Comparison of ENCODE assay signal across 18 cellular contexts in the genomic region with DNA sequence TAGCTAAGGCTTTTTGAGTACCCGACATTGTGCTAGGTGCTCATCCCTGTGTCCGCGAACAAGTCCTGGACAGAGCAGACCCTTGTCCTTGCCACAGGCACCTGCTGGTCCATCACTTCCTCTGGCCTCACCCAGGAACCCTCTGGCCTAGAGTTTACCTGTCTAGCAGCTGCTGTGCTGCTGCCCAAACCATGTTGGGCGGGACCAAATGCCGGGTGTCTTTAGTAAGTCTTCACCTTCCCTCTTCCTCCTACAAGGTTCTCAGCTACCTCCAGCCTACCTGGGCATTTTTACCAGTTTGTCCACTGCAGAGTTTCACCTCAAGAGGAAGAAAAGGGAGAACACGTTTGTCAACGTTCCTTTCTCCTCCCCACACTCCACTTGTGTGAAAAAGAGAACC.
"Had no signal": no experiment of that assay in that cellular context is flagged by ENCODE, and none has a peak within 500 bp of the region (broad histone marks: within the 10 kb centered on the region; RNA-seq: fewer than 3 reads in every experiment).

No MANE protein-coding gene starts in this region.

- DNase-seq: activated B cell treated with CpG ODN at 0.5 μM for 24 hours; activated CD4-positive, alpha-beta T cell treated with anti-CD3 and anti-CD28 coated beads for 48 hours; activated CD8-positive, alpha-beta memory T cell treated with anti-CD3 and anti-CD28 coated beads, Interleukin-2, amount 50 U/mL, for 4 hours; activated CD8-positive, alpha-beta T cell treated with anti-CD3 and anti-CD28 coated beads, Interleukin-2, amount 10 ng/mL, durations not matched to agents 7 days and 5 days; activated gamma-delta T cell treated with Interleukin-2 at 50 U/mL for 16 hours; activated naive CD8-positive, alpha-beta T cell treated with anti-CD3 and anti-CD28 coated beads for 36 hours; activated T-cell treated with anti-CD3 and anti-CD28 coated beads, Interleukin-2, amount 50 U/mL, for 72 hours; central memory CD4-positive, alpha-beta T cell; effector CD4-positive, alpha-beta T cell; left ventricle myocardium inferior; naive thymus-derived CD8-positive, alpha-beta T cell; stimulated activated CD4-positive, alpha-beta T cell treated with anti-CD3 and anti-CD28 coated beads, Interleukin-2, amount 100 ng/mL, for 48 hours; stimulated activated naive CD4-positive, alpha-beta T cell; T-helper 2 cell had no signal

- H3K4me1 Mint-ChIP-seq: brain had no signal

- H3K36me3 ChIP-seq: gastroesophageal sphincter, left ventricle myocardium inferior had no signal

- H3K27me3 Mint-ChIP-seq: activated B cell treated with CpG ODN at 0.5 μM for 24 hours had no signal

- H3K9me3 Mint-ChIP-seq: activated B cell treated with CpG ODN at 0.5 μM for 24 hours; activated naive CD8-positive, alpha-beta T cell treated with anti-CD3 and anti-CD28 coated beads for 36 hours; activated T-cell treated with anti-CD3 and anti-CD28 coated beads, Interleukin-2, amount 50 U/mL, for 72 hours; brain; naive thymus-derived CD8-positive, alpha-beta T cell had no signal

- H3K27ac Mint-ChIP-seq: activated CD8-positive, alpha-beta T cell treated with anti-CD3 and anti-CD28 coated beads, Interleukin-2, amount 10 ng/mL, durations not matched to agents 7 days and 5 days; activated naive CD8-positive, alpha-beta T cell treated with anti-CD3 and anti-CD28 coated beads for 36 hours; activated T-cell treated with anti-CD3 and anti-CD28 coated beads, Interleukin-2, amount 50 U/mL, for 72 hours; brain had no signal

- H3K9me3 ChIP-seq: gastroesophageal sphincter, left ventricle myocardium inferior had no signal

- H2AFZ ChIP-seq: parathyroid adenoma had no signal

- H3K4me3 ChIP-seq: coronary artery, gastroesophageal sphincter, left ventricle myocardium inferior had no signal

- H3K4me3 Mint-ChIP-seq: activated B cell treated with CpG ODN at 0.5 μM for 24 hours; activated CD8-positive, alpha-beta T cell treated with anti-CD3 and anti-CD28 coated beads, Interleukin-2, amount 10 ng/mL, durations not matched to agents 7 days and 5 days; activated naive CD8-positive, alpha-beta T cell treated with anti-CD3 and anti-CD28 coated beads for 36 hours; activated T-cell treated with anti-CD3 and anti-CD28 coated beads, Interleukin-2, amount 50 U/mL, for 72 hours; brain; naive thymus-derived CD8-positive, alpha-beta T cell had no signal

- H3K79me2 ChIP-seq: parathyroid adenoma had no signal

- H3K4me1 ChIP-seq: gastroesophageal sphincter, left ventricle myocardium inferior, parathyroid adenoma had no signal

- ATAC-seq: activated CD8-positive, alpha-beta T cell treated with anti-CD3 and anti-CD28 coated beads, Interleukin-2, amount 10 ng/mL, durations not matched to agents 7 days and 5 days; activated T-cell treated with anti-CD3 and anti-CD28 coated beads, Interleukin-2, amount 50 U/mL, for 72 hours; gastroesophageal sphincter; naive thymus-derived CD8-positive, alpha-beta T cell had no signal

- H3K27ac ChIP-seq: coronary artery, gastroesophageal sphincter, left ventricle myocardium inferior, parathyroid adenoma had no signal

- H3K9ac ChIP-seq: parathyroid adenoma had no signal
